ENCODE assay signal across 16 cellular contexts in the genomic region with DNA sequence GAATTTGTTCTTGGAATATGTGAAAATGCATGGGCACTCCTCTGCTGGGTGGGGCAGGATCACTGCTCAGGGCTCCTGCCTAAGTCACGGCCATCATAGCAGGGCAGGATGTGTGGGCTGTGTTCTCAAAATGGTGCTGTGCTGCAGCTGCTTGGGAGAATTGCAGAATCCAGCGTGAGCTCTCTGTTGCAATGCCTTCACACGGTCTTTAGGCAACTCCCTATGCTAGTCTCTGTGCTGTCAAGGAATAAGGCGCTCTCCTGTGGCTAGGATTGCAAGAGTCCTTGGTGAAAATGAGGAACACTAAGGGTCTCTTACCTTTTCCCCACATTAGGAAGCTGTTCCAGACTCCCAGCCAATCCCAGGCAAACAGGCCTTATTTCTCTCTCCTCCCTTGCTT.
"Had no signal": no experiment of that assay in that cellular context is flagged by ENCODE, and none has a peak within 500 bp of the region (broad histone marks: within the 10 kb centered on the region; RNA-seq: fewer than 3 reads in every experiment).

No MANE protein-coding gene starts in this region.

- H3K4me1 Mint-ChIP-seq: mesothelial cell of epicardium, neural progenitor cell had no signal

- H3K27me3 Mint-ChIP-seq: activated CD8-positive, alpha-beta memory T cell treated with anti-CD3 and anti-CD28 coated beads, Interleukin-2, amount 10 ng/mL, durations not matched to agents 7 days and 5 days; activated naive CD8-positive, alpha-beta T cell treated with anti-CD3 and anti-CD28 coated beads for 36 hours; stimulated activated naive CD8-positive, alpha-beta T cell treated with anti-CD3 and anti-CD28 coated beads, Interleukin-15, Interleukin-2, amounts not matched to agents 100 ng/mL and 50 ng/mL, for 24 hours had no signal

- H3K4me3 ChIP-seq: esophagus squamous epithelium, neural progenitor cell, ovary, upper lobe of left lung had no signal

- H2AFZ ChIP-seq: neural progenitor cell had no signal

- DNase-seq: activated CD4-positive, alpha-beta T cell treated with anti-CD3 and anti-CD28 coated beads, Interleukin-2, amount 50 U/mL, for 4 hours; activated CD4-positive, CD25-positive, alpha-beta regulatory T cell; activated CD8-positive, alpha-beta memory T cell treated with anti-CD3 and anti-CD28 coated beads, Interleukin-2, amount 10 ng/mL, durations not matched to agents 7 days and 5 days; activated effector memory CD4-positive, alpha-beta T cell treated with anti-CD3 and anti-CD28 coated beads, Interleukin-2, amount 50 U/mL, for 16 hours; activated naive CD8-positive, alpha-beta T cell treated with anti-CD3 and anti-CD28 coated beads for 36 hours; activated T-cell treated with anti-CD3 and anti-CD28 coated beads, Interleukin-2, amount 50 U/mL, for 24 hours; aorta; esophagus squamous epithelium; heart left ventricle; ovary; stimulated activated CD4-positive, alpha-beta T cell treated with anti-CD3 and anti-CD28 coated beads, Interleukin-2, amount 100 ng/mL, for 48 hours; T-helper 1 cell; upper lobe of left lung had no signal

- H3K9ac ChIP-seq: neural progenitor cell had no signal

- H3K36me3 ChIP-seq: esophagus squamous epithelium, neural progenitor cell, ovary, upper lobe of left lung had no signal

- H3K4me1 ChIP-seq: heart left ventricle, neural progenitor cell had no signal

- H3K9me3 Mint-ChIP-seq: activated naive CD8-positive, alpha-beta T cell treated with anti-CD3 and anti-CD28 coated beads for 36 hours; activated T-cell treated with anti-CD3 and anti-CD28 coated beads, Interleukin-2, amount 50 U/mL, for 24 hours; stimulated activated naive CD8-positive, alpha-beta T cell treated with anti-CD3 and anti-CD28 coated beads, Interleukin-15, Interleukin-2, amounts not matched to agents 100 ng/mL and 50 ng/mL, for 24 hours had no signal

- H3K27ac ChIP-seq: esophagus squamous epithelium, heart left ventricle, neural progenitor cell, ovary, upper lobe of left lung had no signal

- H3K4me3 Mint-ChIP-seq: activated naive CD8-positive, alpha-beta T cell treated with anti-CD3 and anti-CD28 coated beads for 36 hours; activated T-cell treated with anti-CD3 and anti-CD28 coated beads, Interleukin-2, amount 50 U/mL, for 24 hours; mesothelial cell of epicardium; neural progenitor cell; stimulated activated naive CD8-positive, alpha-beta T cell treated with anti-CD3 and anti-CD28 coated beads, Interleukin-15, Interleukin-2, amounts not matched to agents 100 ng/mL and 50 ng/mL, for 24 hours had no signal

- H3K27ac Mint-ChIP-seq: activated naive CD8-positive, alpha-beta T cell treated with anti-CD3 and anti-CD28 coated beads for 36 hours; activated T-cell treated with anti-CD3 and anti-CD28 coated beads, Interleukin-2, amount 50 U/mL, for 24 hours; mesothelial cell of epicardium; neural progenitor cell; stimulated activated naive CD8-positive, alpha-beta T cell treated with anti-CD3 and anti-CD28 coated beads, Interleukin-15, Interleukin-2, amounts not matched to agents 100 ng/mL and 50 ng/mL, for 24 hours had no signal

- H3K9me3 ChIP-seq: esophagus squamous epithelium, ovary, upper lobe of left lung had no signal

- H3K4me2 ChIP-seq: neural progenitor cell had no signal

- H3K27me3 ChIP-seq: esophagus squamous epithelium, heart left ventricle, neural progenitor cell, ovary, upper lobe of left lung had no signal

- H3K36me3 Mint-ChIP-seq: activated naive CD8-positive, alpha-beta T cell treated with anti-CD3 and anti-CD28 coated beads for 36 hours; mesothelial cell of epicardium; neural progenitor cell had no signal
